14 cellular contexts compared by ENCODE assay signal in the genomic region with DNA sequence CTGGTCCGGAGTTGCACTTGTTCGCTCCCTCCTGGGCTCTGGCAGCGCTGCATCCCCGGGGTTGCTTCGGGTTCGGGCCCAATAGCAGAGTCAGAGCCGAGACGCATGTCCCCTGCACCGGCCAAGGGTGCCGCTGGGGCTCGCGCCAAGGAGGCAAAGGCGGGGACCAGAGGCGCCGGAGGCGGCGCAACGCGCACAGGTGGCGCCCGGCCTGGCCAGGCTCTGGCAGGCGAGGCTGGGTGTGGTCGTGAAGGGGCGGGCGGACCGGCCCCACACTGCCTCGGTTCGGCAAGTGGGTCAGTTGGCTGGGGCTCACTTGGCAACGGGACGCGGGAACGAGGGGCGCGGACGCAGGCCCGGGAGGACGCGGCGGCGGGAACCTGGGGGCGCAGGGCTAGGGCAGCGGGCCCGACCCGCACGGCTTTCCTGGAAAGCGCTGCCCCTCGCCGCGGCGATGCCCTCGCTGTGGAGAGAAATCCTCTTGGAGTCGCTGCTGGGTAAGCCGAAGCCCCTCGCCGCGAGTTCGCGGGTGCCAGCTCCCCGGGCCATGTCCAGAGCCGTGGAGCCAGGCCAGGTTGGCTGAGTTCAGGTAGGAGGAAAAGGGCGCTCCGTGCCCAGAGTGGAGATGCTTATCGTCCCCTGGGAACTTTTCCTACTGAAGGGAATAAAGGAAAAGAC. TPM values are rescaled to one million over a fixed set of nuclear protein-coding genes. Genes with fewer than 3 reads are reported as not detected.
A peak's percentile ranks its signal among the peaks of the same experiment; 100 is the strongest.
DNase-seq lines count a peak whose midpoint lies in the region; ATAC-seq, FAIRE-seq and TF ChIP-seq lines count a peak whose summit lies in the region.
"Had no signal": no experiment of that assay in that cellular context is flagged by ENCODE, and none has a peak within 500 bp of the region (broad histone marks: within the 10 kb centered on the region; RNA-seq: fewer than 3 reads in every experiment).

A gene (plus strand): TSS at position 300 of the 678 bp plus-strand sequence. CDS start 155 bp downstream, at position 455.

- no peak for TF ChIP-seq EP300 in ovary (IDR thresholded peaks at IDR 0.05)

- H3K36me3 ChIP-seq in hepatocyte (replicated peaks; ENCODE audit: insufficient read depth, low read depth) (no peaks in the 10 kb centered on the region), ovary (no peaks in the 10 kb centered on the region)
- H3K36me3 ChIP-seq: brain microvascular endothelial cell, gastroesophageal sphincter, neutrophil, uterus had no signal

- peak within 1 kb of the TSS; percentile 33 for H3K4me2 ChIP-seq in hepatocyte

- H4K20me1 ChIP-seq in hepatocyte (ENCODE audit: insufficient read depth, poor library complexity, severe bottlenecking) = no peaks in the 10 kb centered on the region

- no peaks in the 10 kb centered on the region for H3K9me2 ChIP-seq in hepatocyte (replicated peaks; ENCODE audit: insufficient read depth)

- H3K4me1 ChIP-seq in hepatocyte (ENCODE audit: insufficient read depth) (no peaks in the 10 kb centered on the region), ovary (ENCODE audit: insufficient read depth) (no peaks in the 10 kb centered on the region)
- H3K4me1 ChIP-seq: uterus had no signal

- peak; percentile 59 for ATAC-seq in SK-N-SH treated with all-trans-retinoic acid at 6 μM for 48 hours
- ATAC-seq: gastroesophageal sphincter had no signal

- H3K4me3 ChIP-seq in hepatocyte = no peak within 1 kb of the TSS
- peak within 1 kb of the TSS; percentile 0 for H3K4me3 ChIP-seq in ovary
- H3K4me3 ChIP-seq: uterus had no signal

- no peaks in the 10 kb centered on the region for H3K9me3 ChIP-seq in hepatocyte (ENCODE audit: low read depth)
- H3K9me3 ChIP-seq in ovary = no peaks in the 10 kb centered on the region
- H3K9me3 ChIP-seq: neutrophil, uterus had no signal

- H3K27ac ChIP-seq in hepatocyte = no peak within 1 kb of the TSS
- no peak within 1 kb of the TSS for H3K27ac ChIP-seq in ovary
- H3K27ac ChIP-seq: brain microvascular endothelial cell, gastroesophageal sphincter, neutrophil, uterus had no signal

- DNase-seq in GM12891 (ENCODE audit: insufficient read length, low spot score) (peak; percentile 12), hepatocyte (ENCODE audit: low spot score) (no peak), ovary (no peak), NCI-H1694 (lab: John Stamatoyannopoulos, UW) (no peak), NCI-H1436 treated with DMSO at 0.1 percent for 48 hours (lab: John Stamatoyannopoulos, UW) (no peak), NAMALWA (ENCODE audit: low spot score) (no peak), NCI-H345 (lab: John Stamatoyannopoulos, UW) (no peak)
- DNase-seq: brain microvascular endothelial cell, Karpas-422, NCI-H82, uterus had no signal

- WGBS in hepatocyte (ENCODE audit: low lambda C conversion rate, missing lambda C conversion rate) = 14% methylated on average over 54 of the region's 63 CpGs
- WGBS in ovary, 3 donors = 2 to 4% (median 3%) methylated on average over 41 to 63 of the region's 63 CpGs

- H3K79me2 ChIP-seq in hepatocyte = no peaks in the 10 kb centered on the region

- no peak within 1 kb of the TSS for H2AFZ ChIP-seq in hepatocyte

- TF ChIP-seq CTCF in hepatocyte (IDR thresholded peaks at IDR 0.05; ENCODE audit: poor library complexity) = no peak
- no peak for TF ChIP-seq CTCF in ovary (IDR thresholded peaks at IDR 0.05)

- TF ChIP-seq POLR2A in GM12891 (IDR thresholded peaks at IDR 0.05; ENCODE audit: low read depth, low read length) (no peak), ovary (IDR thresholded peaks at IDR 0.05) (no peak)

- intact Hi-C loops in ovary (cut with DNase I) = no loop called here

- H3K27me3 ChIP-seq in hepatocyte = peaks cover 43% of the 10 kb centered on the region
- H3K27me3 ChIP-seq in ovary = no peaks in the 10 kb centered on the region
- H3K27me3 ChIP-seq: uterus had no signal

- no peak for FAIRE-seq in GM12891 (lab: Jason Lieb, UNC)

TF ChIP-seq in GM12891, 5 proteins besides CTCF, POLR2A, EP300 and RAD21:
- no peak for TF ChIP-seq PAX5 (IDR thresholded peaks at IDR 0.05; ENCODE audit: insufficient read depth, low read length, severe bottlenecking)
- no peak for TF ChIP-seq TAF1 (IDR thresholded peaks at IDR 0.05; ENCODE audit: low read depth, low read length)
- no peak for TF ChIP-seq POLR2AphosphoS5 (IDR thresholded peaks at IDR 0.05; ENCODE audit: low read depth, low read length)
- no peak for TF ChIP-seq SPI1 (IDR thresholded peaks at IDR 0.05; ENCODE audit: low read depth, low read length)
- TF ChIP-seq POU2F2 (IDR thresholded peaks at IDR 0.05; ENCODE audit: low read depth, low read length) = no peak

TF ChIP-seq in SK-N-SH treated with all-trans-retinoic acid at 6 μM for 48 hours, 23 proteins besides CTCF, POLR2A, EP300 and RAD21:
- TF ChIP-seq ZNF70 (CRISPR knock-in tag; IDR thresholded peaks at IDR 0.05) = no peak
- TF ChIP-seq, protein P1, sequence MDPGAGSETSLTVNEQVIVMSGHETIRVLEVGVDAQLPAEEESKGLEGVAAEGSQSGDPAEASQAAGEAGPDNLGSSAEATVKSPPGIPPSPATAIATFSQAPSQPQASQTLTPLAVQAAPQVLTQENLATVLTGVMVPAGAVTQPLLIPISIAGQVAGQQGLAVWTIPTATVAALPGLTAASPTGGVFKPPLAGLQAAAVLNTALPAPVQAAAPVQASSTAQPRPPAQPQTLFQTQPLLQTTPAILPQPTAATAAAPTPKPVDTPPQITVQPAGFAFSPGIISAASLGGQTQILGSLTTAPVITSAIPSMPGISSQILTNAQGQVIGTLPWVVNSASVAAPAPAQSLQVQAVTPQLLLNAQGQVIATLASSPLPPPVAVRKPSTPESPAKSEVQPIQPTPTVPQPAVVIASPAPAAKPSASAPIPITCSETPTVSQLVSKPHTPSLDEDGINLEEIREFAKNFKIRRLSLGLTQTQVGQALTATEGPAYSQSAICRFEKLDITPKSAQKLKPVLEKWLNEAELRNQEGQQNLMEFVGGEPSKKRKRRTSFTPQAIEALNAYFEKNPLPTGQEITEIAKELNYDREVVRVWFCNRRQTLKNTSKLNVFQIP (CRISPR knock-in tag; IDR thresholded peaks at IDR 0.05; ENCODE audit: borderline replicate concordance, low read depth) = no peak
- TF ChIP-seq PPARA (CRISPR knock-in tag; IDR thresholded peaks at IDR 0.05; ENCODE audit: borderline replicate concordance) = no peak
- no peak for TF ChIP-seq RARB (CRISPR knock-in tag; IDR thresholded peaks at IDR 0.05)
- no peak for TF ChIP-seq ZFP3 (CRISPR knock-in tag; IDR thresholded peaks at IDR 0.05)
- no peak for TF ChIP-seq ZNF565 (CRISPR knock-in tag; conservative IDR thresholded peaks at IDR 0.05; ENCODE audit: low read depth)
- no peak for TF ChIP-seq ARNTL (CRISPR knock-in tag; IDR thresholded peaks at IDR 0.05; ENCODE audit: borderline replicate concordance, low read depth)
- TF ChIP-seq ZC3H10 (CRISPR knock-in tag; IDR thresholded peaks at IDR 0.05) = no peak

RNA-seq across cellular contexts. Expression of the gene that starts here (rescaled TPM):
- polyA plus RNA-seq in GM12891 (2012; ENCODE audit: low read depth, missing spikeins) = not detected
- not detected in 2 replicates for total RNA-seq in hepatocyte
- polyA plus RNA-seq in hepatocyte = not detected in 2 replicates
- total RNA-seq in ovary = 1 to 10 TPM in 1 of 7 donors, under 1 TPM in 4, not detected in 2; 0.33 to 3.2 (median 0.48) TPM
- polyA plus RNA-seq in ovary = not detected
